ENCODE assay signal across 13 cellular contexts in the genomic region with DNA sequence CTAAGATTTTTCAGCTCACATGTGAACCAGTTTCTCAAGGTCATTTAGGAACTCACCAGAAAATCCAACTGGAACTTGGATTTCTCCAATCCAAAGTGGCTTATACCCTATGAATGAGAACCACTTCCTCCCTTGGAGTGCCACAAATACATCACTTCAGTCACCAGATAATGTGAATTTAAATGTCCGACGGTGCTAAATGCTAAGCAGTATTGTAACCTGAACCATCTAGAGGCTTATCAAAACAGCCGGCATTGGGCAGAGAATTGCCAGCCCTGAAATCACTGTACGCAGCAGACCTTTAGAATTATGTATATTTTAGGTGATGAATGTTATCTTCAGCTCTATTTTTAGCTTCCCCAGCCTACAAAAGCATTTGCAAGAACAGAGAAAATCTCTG.
"Had no signal": no experiment of that assay in that cellular context is flagged by ENCODE, and none has a peak within 500 bp of the region (broad histone marks: within the 10 kb centered on the region; RNA-seq: fewer than 3 reads in every experiment).

No MANE protein-coding gene starts in this region.

- H3K9me3 ChIP-seq: tibial artery, vagina had no signal

- H3K27me3 ChIP-seq: hepatocyte, tibial artery, vagina had no signal

- H3K4me3 Mint-ChIP-seq: brain, endodermal cell had no signal

- H3K4me1 ChIP-seq: vagina had no signal

- H3K79me2 ChIP-seq: hepatocyte had no signal

- H3K27ac ChIP-seq: hepatocyte, tibial artery, vagina had no signal

- H3K4me2 ChIP-seq: hepatocyte had no signal

- H3K27ac Mint-ChIP-seq: activated naive CD4-positive, alpha-beta T cell treated with anti-CD3 and anti-CD28 coated beads, Interleukin-2, amount 50 U/mL, for 72 hours; endodermal cell had no signal

- H2AFZ ChIP-seq: hepatocyte had no signal

- DNase-seq: activated CD4-positive, alpha-beta T cell treated with anti-CD3 and anti-CD28 coated beads, Interleukin-2, amount 50 U/mL, for 4 hours; activated T-cell treated with anti-CD3 and anti-CD28 coated beads, Interleukin-2, amount 50 U/mL, for 1 hour; amygdala; endodermal cell; erythroblast; kidney; left ventricle myocardium superior; mesenchymal stem cell; tibial artery had no signal

- H3K36me3 Mint-ChIP-seq: brain had no signal

- H3K4me3 ChIP-seq: hepatocyte, tibial artery, vagina had no signal

- FAIRE-seq: kidney had no signal

- H3K36me3 ChIP-seq: tibial artery, vagina had no signal
